In the genomic region with DNA sequence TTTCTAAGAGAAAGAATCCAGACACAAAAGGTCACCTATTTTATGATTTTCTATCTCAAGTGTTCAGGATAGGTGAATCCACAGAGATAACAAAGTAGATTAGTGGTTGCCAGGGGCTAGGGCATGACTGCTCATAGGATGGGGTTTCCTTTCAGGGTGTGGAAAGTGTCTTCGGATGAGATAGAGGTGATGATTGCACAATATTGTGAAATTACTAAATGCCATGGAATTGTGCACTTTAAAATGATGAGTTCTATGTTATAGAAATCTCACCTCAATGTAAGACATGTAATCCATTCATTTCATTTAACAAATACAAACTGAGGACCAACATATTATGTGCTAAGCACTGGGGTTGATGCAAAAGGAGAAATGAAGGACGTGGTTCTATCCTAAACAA, we compare ENCODE assay signal across 1 cellular context.
TF ChIP-seq lines count a peak whose summit lies in the region.

No MANE protein-coding gene starts in this region.

TF ChIP-seq in HepG2, 621 proteins besides CTCF, POLR2A, EP300 and RAD21 (continued from another document):
- TF ChIP-seq ZFP36L2 (CRISPR knock-in tag; IDR thresholded peaks at IDR 0.05) (no peak), ZGPAT (CRISPR knock-in tag; IDR thresholded peaks at IDR 0.05) (no peak), RELA (CRISPR knock-in tag; IDR thresholded peaks at IDR 0.05) (no peak), CEBPB (IDR thresholded peaks at IDR 0.05; ENCODE audit: borderline replicate concordance, low read depth, low read length) (peak; percentile 82), ZBTB38 (CRISPR knock-in tag; IDR thresholded peaks at IDR 0.05) (no peak), KMT2B (CRISPR knock-in tag; IDR thresholded peaks at IDR 0.05) (no peak)
